9 cellular contexts compared by ENCODE assay signal in the genomic region with DNA sequence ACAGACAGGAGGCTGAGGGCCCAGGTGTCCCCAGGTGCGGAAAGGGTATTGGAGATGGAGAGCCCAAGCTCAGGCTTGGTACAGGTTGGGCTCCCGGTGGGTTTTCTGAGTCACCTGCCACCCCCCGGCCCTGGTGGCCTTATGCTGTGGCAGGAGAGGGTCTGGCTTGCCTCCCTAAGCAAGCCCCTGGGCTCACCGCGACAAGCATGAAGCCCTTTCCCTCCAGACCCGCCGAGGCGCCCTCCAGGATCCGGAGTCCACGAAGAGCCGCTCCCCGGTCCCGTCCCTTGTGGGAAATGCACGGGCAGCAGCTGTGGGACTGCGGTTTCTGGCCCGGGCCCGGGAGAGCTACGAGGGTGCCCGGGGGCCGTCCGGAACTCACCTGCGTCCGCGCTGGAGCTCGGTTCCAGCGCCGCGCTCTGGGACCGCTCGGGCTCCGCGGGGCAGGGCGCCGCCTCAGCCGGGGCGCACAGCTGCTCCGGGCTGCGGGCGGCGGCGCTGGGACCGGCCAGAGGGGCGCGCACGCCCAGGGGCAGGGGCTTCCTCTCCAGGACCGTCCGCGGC. TPM values are rescaled to one million over a fixed set of nuclear protein-coding genes. Genes with fewer than 3 reads are reported as not detected.
DNase-seq lines count a peak whose midpoint lies in the region; ATAC-seq and TF ChIP-seq lines count a peak whose summit lies in the region.
"Had no signal": no experiment of that assay in that cellular context is flagged by ENCODE, and none has a peak within 500 bp of the region (broad histone marks: within the 10 kb centered on the region; RNA-seq: fewer than 3 reads in every experiment).

No MANE protein-coding gene starts in this region.

- TF ChIP-seq POLR2A in Peyer's patch (IDR thresholded peaks at IDR 0.05) (no peak), vagina (IDR thresholded peaks at IDR 0.05) (no peak), gastrocnemius medialis (IDR thresholded peaks at IDR 0.05) (no peak)

- WGBS in iPS DF 6.9 (ENCODE audit: insufficient coverage, insufficient read length), result no CpG with 5 or more reads among the region's 48 CpGs

- peaks cover 0 to 44% (median 13%) of the 10 kb centered on the region in 4 donors for H3K4me1 ChIP-seq in Peyer's patch
- H3K4me1 ChIP-seq in iPS DF 6.9 (ENCODE audit: control insufficient read depth, insufficient read depth, low read length), result peaks cover 12% of the 10 kb centered on the region
- peaks cover 14% of the 10 kb centered on the region for H3K4me1 ChIP-seq in vagina
- H3K4me1 ChIP-seq in gastrocnemius medialis, result peaks cover 9% of the 10 kb centered on the region in 2 donors

- H3K36me3 ChIP-seq in BJ (ENCODE audit: control insufficient read depth, insufficient read depth, low read length), result no peaks in the 10 kb centered on the region
- no peaks in the 10 kb centered on the region for H3K36me3 ChIP-seq in Peyer's patch
- peaks cover 3% of the 10 kb centered on the region; the same call in 1 of the 2 replicates for H3K36me3 ChIP-seq in iPS DF 6.9 (ENCODE audit: control insufficient read depth, insufficient read depth, low read length)
- no peaks in the 10 kb centered on the region for H3K36me3 ChIP-seq in vagina
- no peaks in the 10 kb centered on the region for H3K36me3 ChIP-seq in gastrocnemius medialis

- TF ChIP-seq CTCF in BJ (IDR thresholded peaks at IDR 0.05; ENCODE audit: insufficient read depth, low read depth, low read length) (no peak), Peyer's patch (IDR thresholded peaks at IDR 0.05) (no peak), vagina (IDR thresholded peaks at IDR 0.05) (no peak), gastrocnemius medialis (IDR thresholded peaks at IDR 0.05 in 4 of 5, conservative IDR thresholded peaks at IDR 0.05 in 1 of 5) (no peak)

- H3K9me3 ChIP-seq in Peyer's patch (no peaks in the 10 kb centered on the region), iPS DF 6.9 (ENCODE audit: control insufficient read depth, insufficient read depth, low read length) (no peaks in the 10 kb centered on the region), vagina (no peaks in the 10 kb centered on the region), gastrocnemius medialis (no peaks in the 10 kb centered on the region)

- H3K4me3 ChIP-seq in BJ (ENCODE audit: low read depth, low read length) (peak overlapping the region; percentile 4), Peyer's patch (peak overlapping the region; percentile 26 to 72 (median 58)), iPS DF 6.9 (ENCODE audit: low read length) (peak overlapping the region; percentile 76), vagina (peak overlapping the region in 1 of 2 donors; percentile 44), gastrocnemius medialis (no peak overlapping the region)

- POLR2A ChIA-PET in BJ (lab: Charles Lee), result no interaction called here

- intact Hi-C loops in vagina (cut with DNase I), result no loop called here
- intact Hi-C loops in gastrocnemius medialis (cut with DNase I; ENCODE audit: low total_unique reads), result no loop called here

- in situ Hi-C loops in gastrocnemius medialis (cut with MboI; ENCODE audit: low sequenced_read_pairs in 4 of 4), result no loop called here

- H3K27me3 ChIP-seq in BJ (ENCODE audit: control insufficient read depth, insufficient read depth, low read length), result no peaks in the 10 kb centered on the region
- peaks cover 0 to 8% of the 10 kb centered on the region in 2 donors for H3K27me3 ChIP-seq in Peyer's patch
- no peaks in the 10 kb centered on the region for H3K27me3 ChIP-seq in iPS DF 6.9 (ENCODE audit: control insufficient read depth, insufficient read depth, low read length)
- H3K27me3 ChIP-seq in vagina, result no peaks in the 10 kb centered on the region
- peaks cover 0 to 11% (median 5%) of the 10 kb centered on the region in 3 donors for H3K27me3 ChIP-seq in gastrocnemius medialis

- DNase-seq in BJ (ENCODE audit: low read depth) (no peak), Peyer's patch (no peak), iPS DF 6.9 (ENCODE audit: low read depth, low spot score) (no peak), vagina (ENCODE audit: extremely low spot score in 2 of 2) (no peak), gastrocnemius medialis (no peak)
- no peak for DNase-seq in stimulated activated CD4-positive, alpha-beta T cell treated with anti-CD3 and anti-CD28 coated beads, Interleukin-2, amount 100 ng/mL, for 48 hours

- CTCF ChIA-PET in BJ (lab: Yijun Ruan, JAX), result interaction anchor here (0.9 to 9.4 kb wide), 11 partner anchors 9 to 281 kb away, joined by 3 to 153 read pairs (median 11); partner anchors contain the start of genes AJM1 and NPDC1

- peak overlapping the region in 3 of 4 donors; percentile 18 to 75 (median 55) for H3K27ac ChIP-seq in Peyer's patch
- H3K27ac ChIP-seq in iPS DF 6.9 (ENCODE audit: low read length), result no peak overlapping the region
- H3K27ac ChIP-seq in vagina, result no peak overlapping the region
- no peak overlapping the region for H3K27ac ChIP-seq in gastrocnemius medialis

- ATAC-seq in GM21367 (IDR thresholded peaks at IDR 0.05; ENCODE audit: unreplicated experiment) (peak; percentile 6), gastrocnemius medialis (no peak), GM21390 (IDR thresholded peaks at IDR 0.05; ENCODE audit: unreplicated experiment) (no peak)

RNA-seq across cellular contexts. Expression of gene SAPCD2, which starts 0.8 kb away (rescaled TPM):
- 5.1 and 8.6 TPM in 2 replicates for polyA plus RNA-seq in BJ (2011; rRNA removed)
- 3.0 and 3.2 TPM in 2 replicates for polyA minus RNA-seq in BJ (2011; rRNA and poly(A)+ RNA removed)
- 10 to 100 TPM in 1 of 4 donors, 1 to 10 TPM in 3; 5.6 to 12.4 (median 7.9) TPM for total RNA-seq in Peyer's patch
- total RNA-seq in vagina, result 2.7 TPM
- total RNA-seq in gastrocnemius medialis, result under 1 TPM in 3 of 4 donors, not detected in 1; 0.16 to 0.24 (median 0.17) TPM

RNA-seq across cellular contexts. Expression of gene UAP1L1, which starts 7.7 kb away (rescaled TPM):
- polyA plus RNA-seq in BJ (2011; rRNA removed), result 2.8 and 5.6 TPM in 2 replicates
- polyA minus RNA-seq in BJ (2011; rRNA and poly(A)+ RNA removed), result 2.6 and 3.0 TPM in 2 replicates
- 10 to 100 TPM in 1 of 4 donors, 1 to 10 TPM in 3; 4.9 to 15.7 (median 6.6) TPM for total RNA-seq in Peyer's patch
- total RNA-seq in vagina, result 13.3 TPM
- total RNA-seq in gastrocnemius medialis, result 1 to 10 TPM in 2 of 4 donors, under 1 TPM in 2; 0.49 to 2.5 (median 1.5) TPM

RNA-seq across cellular contexts. Expression of gene ENTPD2, which starts 15.7 kb away (rescaled TPM):
- polyA plus RNA-seq in BJ (2011; rRNA removed), result not detected in 2 replicates
- not detected in 2 replicates for polyA minus RNA-seq in BJ (2011; rRNA and poly(A)+ RNA removed)
- total RNA-seq in Peyer's patch (10 to 100 TPM in 3 of 4 donors, 1 to 10 TPM in 1; 5.0 to 53.8 (median 28.9) TPM), vagina (4.9 TPM), gastrocnemius medialis (under 1 TPM in 2 of 4 donors, not detected in 2; 0.22 to 0.55 TPM)
- total RNA-seq: HT1080 had no signal

RNA-seq across cellular contexts. Expression of gene MAN1B1, which starts 17.2 kb away (rescaled TPM):
- 53.0 and 80.0 TPM in 2 replicates for polyA plus RNA-seq in BJ (2011; rRNA removed)
- 37.3 and 50.3 TPM in 2 replicates for polyA minus RNA-seq in BJ (2011; rRNA and poly(A)+ RNA removed)
- total RNA-seq in Peyer's patch (10 to 100 TPM; 42.7 to 74.7 (median 61.0) TPM), vagina (34.1 TPM), gastrocnemius medialis (10 to 100 TPM; 15.9 to 31.9 (median 21.1) TPM)

RNA-seq across cellular contexts. Expression of gene NPDC1, which starts 23.6 kb away (rescaled TPM):
- polyA plus RNA-seq in BJ (2011; rRNA removed), result 21.8 and 31.9 TPM in 2 replicates
- polyA minus RNA-seq in BJ (2011; rRNA and poly(A)+ RNA removed), result 8.2 and 13.4 TPM in 2 replicates
- 100 to 1,000 TPM in 2 of 4 donors, 10 to 100 TPM in 2; 54.2 to 106 (median 83.8) TPM for total RNA-seq in Peyer's patch
- total RNA-seq in vagina, result 67.5 TPM
- 10 to 100 TPM; 11.3 to 22.3 (median 19.0) TPM for total RNA-seq in gastrocnemius medialis

Comparison
In these comparisons a context has a peak if more than half of its experiments do, and no peak if none do; other contexts are left out.
1. H3K4me3 ChIP-seq: peak in BJ (single experiment), Peyer's patch (4 of 4) and iPS DF 6.9 (single experiment); none in gastrocnemius medialis (0 of 4).
2. H3K27ac ChIP-seq: peak in Peyer's patch (3 of 4); none in iPS DF 6.9 (single experiment), vagina (single experiment) and gastrocnemius medialis (0 of 4).